In genomic region chr9:131836607-131837315, GRCh38 we compare ENCODE assay signal across 19 cellular contexts.
"Had no signal": no experiment of that assay in that cellular context is flagged by ENCODE, and none has a peak within 500 bp of the region (broad histone marks: within the 10 kb centered on the region; RNA-seq: fewer than 3 reads in every experiment).

No MANE protein-coding gene starts in this region.

- H3K4me1 Mint-ChIP-seq: immature natural killer cell had no signal

- H3K36me3 ChIP-seq: esophagus muscularis mucosa, gastrocnemius medialis, ovary, stomach, thoracic aorta, transverse colon had no signal

- H3K4me1 ChIP-seq: gastrocnemius medialis, transverse colon had no signal

- H3K27me3 ChIP-seq: ovary had no signal

- H3K9me3 ChIP-seq: gastrocnemius medialis, ovary had no signal

- H3K4me3 Mint-ChIP-seq: dendritic cell treated with granulocyte-macrophage colony-stimulating factor and Interleukin-4, amounts not matched to agents 40 ng/mL and 50 ng/mL, for 4 days; effector memory CD8-positive, alpha-beta T cell; immature natural killer cell; nephron progenitor cell had no signal

- H3K9me3 Mint-ChIP-seq: effector memory CD8-positive, alpha-beta T cell had no signal

- H3K4me3 ChIP-seq: esophagus muscularis mucosa, gastrocnemius medialis, ovary, stomach, thoracic aorta, transverse colon had no signal

- ATAC-seq: effector memory CD8-positive, alpha-beta T cell; gastrocnemius medialis; naive thymus-derived CD4-positive, alpha-beta T cell had no signal

- H3K27ac Mint-ChIP-seq: dendritic cell treated with granulocyte-macrophage colony-stimulating factor and Interleukin-4, amounts not matched to agents 40 ng/mL and 50 ng/mL, for 4 days; immature natural killer cell; progenitor cell of endocrine pancreas had no signal

- H3K27ac ChIP-seq: epithelial cell of prostate, esophagus muscularis mucosa, gastrocnemius medialis, ovary, stomach, thoracic aorta, transverse colon had no signal

- DNase-seq: effector memory CD8-positive, alpha-beta T cell; gastrocnemius medialis; immature natural killer cell; mammary epithelial cell; naive thymus-derived CD4-positive, alpha-beta T cell; nephron progenitor cell; ovary; stimulated activated CD4-positive, alpha-beta T cell treated with anti-CD3 and anti-CD28 coated beads, Interleukin-12 subunit alpha, Interleukin-12 subunit beta, amount 100 ng/mL, for 4 hours; stimulated activated naive CD4-positive, alpha-beta T cell; transverse colon had no signal

- FAIRE-seq: colon, keratinocyte, small intestine had no signal
